Comparison of ENCODE assay signal across 9 cellular contexts in the genomic region with DNA sequence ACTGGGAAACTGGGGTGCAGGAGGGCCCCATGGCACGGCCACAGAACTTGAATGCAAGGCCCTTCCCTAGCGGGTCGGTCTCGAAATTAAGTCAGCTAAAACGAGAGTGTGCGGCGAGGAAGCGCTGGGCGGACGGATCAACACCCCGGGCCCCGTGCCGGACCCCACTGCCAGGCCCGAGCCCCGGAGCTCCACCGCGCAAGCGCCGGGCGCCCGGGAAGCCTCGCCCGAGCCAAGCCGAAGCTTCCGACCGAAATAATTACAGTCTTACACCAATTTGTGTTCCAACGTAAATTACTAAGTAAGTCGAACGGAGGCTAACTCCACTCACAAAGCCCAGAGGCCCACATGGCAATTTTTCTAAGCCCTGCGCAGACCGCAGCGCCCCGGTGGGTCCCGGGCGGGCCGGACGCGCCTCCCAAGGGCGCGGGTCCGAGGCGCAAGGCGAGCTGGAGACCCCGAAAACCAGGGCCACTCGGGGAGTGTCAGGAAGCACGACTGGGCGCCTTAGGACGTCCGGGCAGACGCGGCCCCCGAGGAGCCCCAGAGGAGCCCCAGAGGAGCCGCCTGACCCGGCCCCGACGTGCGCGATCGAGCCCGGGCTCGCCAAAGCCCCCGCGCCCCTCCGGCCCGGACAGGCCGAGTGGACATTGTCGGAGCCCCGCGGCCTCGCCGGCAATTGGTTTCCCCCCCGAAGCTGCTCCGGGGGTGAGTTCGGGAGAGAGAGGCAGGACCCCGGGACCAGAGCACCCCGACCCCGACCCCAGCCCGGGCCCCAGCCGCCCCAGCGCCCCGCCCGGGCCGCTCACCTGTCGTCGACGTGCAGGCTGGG. TPM values are rescaled to one million over a fixed set of nuclear protein-coding genes. Genes with fewer than 3 reads are reported as not detected.
A peak's percentile ranks its signal among the peaks of the same experiment; 100 is the strongest.
DNase-seq lines count a peak whose midpoint lies in the region; ATAC-seq, FAIRE-seq and TF ChIP-seq lines count a peak whose summit lies in the region.
"Had no signal": no experiment of that assay in that cellular context is flagged by ENCODE, and none has a peak within 500 bp of the region (broad histone marks: within the 10 kb centered on the region; RNA-seq: fewer than 3 reads in every experiment).

No MANE protein-coding gene starts in this region.

- H3K36me3 Mint-ChIP-seq in activated naive CD8-positive, alpha-beta T cell: no peaks in the 10 kb centered on the region
- peaks cover 0 to 3% (median 0%) of the 10 kb centered on the region in 3 donors for H3K36me3 Mint-ChIP-seq in immature natural killer cell

- DNase-seq in DMS53 (lab: John Stamatoyannopoulos, UW) (peak; percentile 47), DMS53 treated with DMSO at 0.1 percent for 48 hours (lab: John Stamatoyannopoulos, UW; ENCODE audit: unreplicated experiment) (no peak), immature natural killer cell (no peak), smooth muscle cell (lab: John Stamatoyannopoulos, UW; ENCODE audit: unreplicated experiment) (no peak), iPS-NIHi7 (ENCODE audit: extremely low spot score) (no peak), frontal cortex (ENCODE audit: low spot score in 2 of 2) (no peak)

- FAIRE-seq in frontal cortex (lab: Jason Lieb, UNC): no peak

- H3K4me1 Mint-ChIP-seq in activated naive CD8-positive, alpha-beta T cell (ENCODE audit: low read depth): peaks cover 38% of the 10 kb centered on the region
- peaks cover 24 to 28% of the 10 kb centered on the region in 2 donors for H3K4me1 Mint-ChIP-seq in immature natural killer cell

- no peak overlapping the region for H3K27ac Mint-ChIP-seq in activated naive CD8-positive, alpha-beta T cell
- no peak overlapping the region for H3K27ac Mint-ChIP-seq in immature natural killer cell
- H3K27ac Mint-ChIP-seq: activated naive CD4-positive, alpha-beta T cell treated with anti-CD3 and anti-CD28 coated beads, Interleukin-2, amount 50 U/mL, for 72 hours had no signal

- no peak overlapping the region for H2AFZ ChIP-seq in smooth muscle cell (ENCODE audit: low read depth)

- no peaks in the 10 kb centered on the region for H3K9me3 ChIP-seq in smooth muscle cell (replicated peaks; ENCODE audit: low read depth)

- H3K36me3 ChIP-seq in smooth muscle cell (ENCODE audit: low read depth): no peaks in the 10 kb centered on the region

- peak overlapping the region; percentile 39 for H3K27ac ChIP-seq in smooth muscle cell (ENCODE audit: low read depth)

- peaks cover 53% of the 10 kb centered on the region for H3K4me1 ChIP-seq in smooth muscle cell (ENCODE audit: low read depth)

- peak overlapping the region; percentile 42 for H3K4me3 Mint-ChIP-seq in activated naive CD8-positive, alpha-beta T cell
- H3K4me3 Mint-ChIP-seq in immature natural killer cell: peak overlapping the region in 3 of 5 donors; percentile 27 to 33 (median 30)

- peaks cover 42% of the 10 kb centered on the region for H4K20me1 ChIP-seq in smooth muscle cell (ENCODE audit: low read depth)

- H3K9ac ChIP-seq in smooth muscle cell (ENCODE audit: low read depth): peak overlapping the region; percentile 45

- TF ChIP-seq CTCF in smooth muscle cell (IDR thresholded peaks at IDR 0.05; ENCODE audit: borderline replicate concordance, insufficient read depth, poor library complexity, severe bottlenecking): no peak

- peak overlapping the region; percentile 83 for H3K4me2 ChIP-seq in smooth muscle cell

- 4% methylated on average over 71 of the region's 86 CpGs for WGBS in smooth muscle cell (ENCODE audit: low lambda C conversion rate)

- H3K9me3 Mint-ChIP-seq in activated naive CD8-positive, alpha-beta T cell (ENCODE audit: low read depth): no peaks in the 10 kb centered on the region
- peaks cover 0 to 4% (median 0%) of the 10 kb centered on the region in 6 donors for H3K9me3 Mint-ChIP-seq in immature natural killer cell
- H3K9me3 Mint-ChIP-seq: activated naive CD4-positive, alpha-beta T cell treated with anti-CD3 and anti-CD28 coated beads, Interleukin-2, amount 50 U/mL, for 72 hours had no signal

- ATAC-seq in HG03097 (IDR thresholded peaks at IDR 0.05; ENCODE audit: low FRiP score, unreplicated experiment): no peak

- peak overlapping the region; percentile 53 for H3K4me3 ChIP-seq in smooth muscle cell

- peaks cover 33% of the 10 kb centered on the region for H3K27me3 Mint-ChIP-seq in activated naive CD8-positive, alpha-beta T cell
- H3K27me3 Mint-ChIP-seq in immature natural killer cell (ENCODE audit: low read depth in 3 of 3): peaks cover 27 to 50% (median 30%) of the 10 kb centered on the region in 3 donors

- H3K27me3 ChIP-seq in smooth muscle cell (ENCODE audit: low read depth): peaks cover 99% of the 10 kb centered on the region

- H3F3A ChIP-seq in smooth muscle cell (ENCODE audit: low read depth): no peaks in the 10 kb centered on the region

- H3K79me2 ChIP-seq in smooth muscle cell (ENCODE audit: low read depth): no peaks in the 10 kb centered on the region

RNA-seq across cellular contexts. Expression of a gene that starts 0.6 kb away (rescaled TPM):
- polyA plus RNA-seq in immature natural killer cell (not detected), smooth muscle cell (1.1 and 7.4 TPM in 2 replicates)
- total RNA-seq in smooth muscle cell (2.6 and 3.7 TPM in 2 replicates), frontal cortex (not detected)
